Comparison of ENCODE assay signal across 8 cellular contexts in the genomic region with DNA sequence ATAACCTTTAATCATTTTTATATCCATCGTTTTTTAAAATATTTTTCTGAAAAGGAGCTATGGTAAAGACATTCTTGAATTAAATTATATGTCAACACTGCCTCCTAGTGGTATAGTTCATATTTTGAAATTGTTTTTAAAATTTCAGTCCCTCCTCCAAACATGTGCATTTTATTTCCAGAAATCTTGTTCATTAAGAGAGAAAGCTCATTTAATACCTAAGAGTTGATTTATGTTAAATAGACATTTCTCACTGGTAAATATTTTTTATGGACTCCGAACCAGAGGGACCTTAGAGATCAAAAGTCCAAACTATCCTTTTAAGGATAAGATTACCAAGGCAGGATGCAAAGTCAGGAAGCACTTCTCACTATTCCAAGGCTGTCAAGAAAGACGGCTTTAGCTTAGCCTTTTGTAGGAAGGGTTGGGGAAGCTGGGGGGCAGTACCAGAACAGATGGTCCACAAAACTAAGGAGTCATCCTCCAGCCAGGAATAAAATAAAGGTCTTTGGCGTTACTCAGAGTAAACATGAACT. TPM values are rescaled to one million over a fixed set of nuclear protein-coding genes. Genes with fewer than 3 reads are reported as not detected.
DNase-seq lines count a peak whose midpoint lies in the region; ATAC-seq, FAIRE-seq and TF ChIP-seq lines count a peak whose summit lies in the region.

No MANE protein-coding gene starts in this region.

- H3K4me1 Mint-ChIP-seq in Caco-2 (ENCODE audit: low read depth, unreplicated experiment) (peaks cover 13% of the 10 kb centered on the region), endothelial cell (ENCODE audit: unreplicated experiment) (no peaks in the 10 kb centered on the region)

- no peaks in the 10 kb centered on the region for H3K36me3 ChIP-seq in Caco-2 (ENCODE audit: control insufficient read depth, insufficient read depth, low read length)
- no peaks in the 10 kb centered on the region for H3K36me3 ChIP-seq in KOPT-K1 (ENCODE audit: insufficient read depth, low read length)
- no peaks in the 10 kb centered on the region for H3K36me3 ChIP-seq in SK-N-SH (replicated peaks in 1 of 2; ENCODE audit: control insufficient read depth in 1 of 2, insufficient read depth in 2 of 2, low read length in 1 of 2)
- H3K36me3 ChIP-seq in mucosa of rectum (ENCODE audit: control insufficient read depth in 2 of 2, insufficient read depth in 2 of 2, low read length in 2 of 2) = no peaks in the 10 kb centered on the region

- H3K9me3 Mint-ChIP-seq in Caco-2 (ENCODE audit: unreplicated experiment) = no peaks in the 10 kb centered on the region
- H3K9me3 Mint-ChIP-seq in endothelial cell (ENCODE audit: unreplicated experiment) = no peaks in the 10 kb centered on the region

- H3K36me3 Mint-ChIP-seq in Caco-2 (ENCODE audit: insufficient read depth, unreplicated experiment) (no peaks in the 10 kb centered on the region), endothelial cell (ENCODE audit: low read depth, unreplicated experiment) (no peaks in the 10 kb centered on the region)

- H4K20me1 ChIP-seq in SK-N-SH (ENCODE audit: insufficient read depth) = no peaks in the 10 kb centered on the region

- H3K9me2 ChIP-seq in SK-N-SH = no peaks in the 10 kb centered on the region

- TF ChIP-seq CTCF in Caco-2 (IDR thresholded peaks at IDR 0.05; ENCODE audit: insufficient read depth in 1 of 2, low read depth in 1 of 2, low read length in 1 of 2, severe bottlenecking in 1 of 2, unreplicated experiment in 1 of 2) (peak in 1 of 2 experiments; percentile 23), SK-N-SH (IDR thresholded peaks at IDR 0.05) (peak; percentile 57), endothelial cell (IDR thresholded peaks at IDR 0.05; ENCODE audit: unreplicated experiment) (peak; percentile 70)

- H3K27me3 ChIP-seq in Caco-2 (replicated peaks; ENCODE audit: control insufficient read depth, insufficient read depth, low read length) (no peaks in the 10 kb centered on the region), SK-N-SH (ENCODE audit: insufficient read depth) (no peaks in the 10 kb centered on the region), mucosa of rectum (ENCODE audit: control insufficient read depth in 2 of 2, insufficient read depth in 2 of 2, low read length in 2 of 2) (no peaks in the 10 kb centered on the region)

- peak overlapping the region; percentile 79 for H3K4me3 Mint-ChIP-seq in Caco-2 (ENCODE audit: unreplicated experiment)
- peak overlapping the region; percentile 62 for H3K4me3 Mint-ChIP-seq in endothelial cell (ENCODE audit: unreplicated experiment)

- peak overlapping the region; percentile 84 for H3K4me2 ChIP-seq in SK-N-SH

- no peak for TF ChIP-seq POLR2A in H54 (IDR thresholded peaks at IDR 0.05; ENCODE audit: low read depth, low read length)

- peak; percentile 69 for TF ChIP-seq RAD21 in SK-N-SH (IDR thresholded peaks at IDR 0.05; ENCODE audit: low read length)

- 0% methylated on average over 4 of the region's 4 CpGs for WGBS in SK-N-SH (ENCODE audit: low lambda C conversion rate)

- H3K27ac Mint-ChIP-seq in Caco-2 (ENCODE audit: unreplicated experiment) = peak overlapping the region; percentile 79
- peak overlapping the region; percentile 97 for H3K27ac Mint-ChIP-seq in endothelial cell (ENCODE audit: unreplicated experiment)

- H3F3A ChIP-seq in SK-N-SH (replicated peaks; ENCODE audit: insufficient read depth) = peaks cover 8% of the 10 kb centered on the region

- DNase-seq in Caco-2 (no peak), SK-N-SH (peak; percentile 30), endothelial cell (ENCODE audit: low spot score) (no peak), HTR-8/SVneo (ENCODE audit: insufficient read length, low spot score) (no peak), H54 (ENCODE audit: insufficient read length, low spot score) (no peak)

- no TSS peak for BruUV-seq in Caco-2 (replicated peaks; lab: Mats Ljungman, UMichigan)

- no peak for FAIRE-seq in HTR-8/SVneo (lab: Jason Lieb, UNC)
- no peak for FAIRE-seq in H54 (lab: Jason Lieb, UNC)

- POLR2A ChIA-PET in Caco-2 (lab: Charles Lee) (interaction anchor here (0.7 kb wide), 1 partner anchor 57 kb away, joined by 8 read pairs; no protein-coding TSS in a partner anchor), SK-N-SH (lab: Yijun Ruan, JAX) (interaction anchor here (0.9 to 1.6 kb wide), 3 partner anchors 108 to 148 kb away, joined by 3 to 9 read pairs (median 4); partner anchors contain the start of gene ARSB)

- ATAC-seq in GM21786 (IDR thresholded peaks at IDR 0.05; ENCODE audit: unreplicated experiment) = no peak

- 0 out of 4 replicates have a peak, but pooled peaks of 1 of the 2 experiments have one; percentile 7 for TF ChIP-seq EP300 in SK-N-SH (IDR thresholded peaks at IDR 0.05; ENCODE audit: borderline replicate concordance in 1 of 2, low read depth in 1 of 2, low read length in 1 of 2)

- H3K79me2 ChIP-seq in SK-N-SH (ENCODE audit: insufficient read depth) = no peaks in the 10 kb centered on the region

- intact Hi-C loops in Caco-2 (cut with micrococcal nuclease; ENCODE audit: unreplicated experiment) = loop anchor here (1.0 to 5.0 kb wide), 7 partner anchors 40 to 331 kb away; no protein-coding TSS in a partner anchor

- H3K4me3 ChIP-seq in Caco-2 (ENCODE audit: low read depth, low read length) (no peak overlapping the region), SK-N-SH (ENCODE audit: low read depth in 2 of 2, low read length in 1 of 2) (peak overlapping the region; percentile 43 to 59), mucosa of rectum (ENCODE audit: low read length in 2 of 2) (peak overlapping the region; percentile 49 to 56)

- H3K9me3 ChIP-seq in Caco-2 = no peaks in the 10 kb centered on the region
- H3K9me3 ChIP-seq in KOPT-K1 (ENCODE audit: insufficient read depth, low read length, poor library complexity, severe bottlenecking) = no peaks in the 10 kb centered on the region
- no peaks in the 10 kb centered on the region for H3K9me3 ChIP-seq in SK-N-SH
- no peaks in the 10 kb centered on the region for H3K9me3 ChIP-seq in mucosa of rectum (ENCODE audit: control insufficient read depth in 2 of 2, low read length in 2 of 2)

- H3K4me1 ChIP-seq in Caco-2 = 0 out of 2 replicates have a peak, but pooled peaks cover 5% of the 10 kb centered on the region
- H3K4me1 ChIP-seq in SK-N-SH (ENCODE audit: control insufficient read depth in 1 of 2, insufficient read depth in 2 of 2, low read depth in 1 of 2, low read length in 1 of 2) = peaks cover 0 to 12% of the 10 kb centered on the region in 2 experiments; a peak in 2 of 4 replicates
- peaks cover 10% of the 10 kb centered on the region in 2 donors for H3K4me1 ChIP-seq in mucosa of rectum (ENCODE audit: control insufficient read depth in 2 of 2, insufficient read depth in 2 of 2, low read length in 2 of 2)

- H3K27ac ChIP-seq in KOPT-K1 (ENCODE audit: low read depth, low read length, poor library complexity, severe bottlenecking) (peak overlapping the region; percentile 37), SK-N-SH (ENCODE audit: low read depth in 2 of 2, low read length in 1 of 2) (peak overlapping the region; percentile 74 to 82), mucosa of rectum (ENCODE audit: low read depth in 2 of 2, low read length in 2 of 2) (peak overlapping the region in 1 of 2 donors; percentile 3)

- H3K27me3 Mint-ChIP-seq in Caco-2 (ENCODE audit: insufficient read depth, unreplicated experiment) (no peaks in the 10 kb centered on the region), endothelial cell (ENCODE audit: unreplicated experiment) (no peaks in the 10 kb centered on the region)

- peak overlapping the region; percentile 48; the same call in 1 of the 2 replicates for H3K9ac ChIP-seq in SK-N-SH
- peak overlapping the region; percentile 53 for H3K9ac ChIP-seq in mucosa of rectum (ENCODE audit: low read depth in 1 of 2, low read length in 2 of 2)

- CTCF ChIA-PET in Caco-2 (lab: Charles Lee) (interaction anchor here (0.6 to 3.9 kb wide), 22 partner anchors 9 to 1929 kb away, joined by 3 to 245 read pairs (median 4); partner anchors contain the start of gene HOMER1), SK-N-SH (lab: Yijun Ruan, JAX) (interaction anchor here (0.6 to 8.8 kb wide), 84 partner anchors 9 to 951 kb away, joined by 3 to 585 read pairs (median 5); partner anchors contain the start of genes ARSB, BHMT2, HOMER1 and JMY)

- peak overlapping the region; percentile 78 for H2AFZ ChIP-seq in SK-N-SH (ENCODE audit: low read depth)

TF ChIP-seq in SK-N-SH, 30 proteins besides CTCF, POLR2A, EP300 and RAD21:
- TF ChIP-seq RFX5 (IDR thresholded peaks at IDR 0.05; ENCODE audit: low read length) (no peak), SMC3 (IDR thresholded peaks at IDR 0.05; ENCODE audit: low read depth, low read length) (0 out of 2 replicates have a peak, but pooled peaks have one; percentile 20)

RNA-seq across cellular contexts. Expression of gene BHMT, which starts 21.6 kb away (rescaled TPM):
- total RNA-seq in Caco-2 (2022) (not detected in 2 replicates), endothelial cell (ENCODE audit: unreplicated experiment) (not detected)
- polyA plus RNA-seq in SK-N-SH (2012; rRNA removed) = not detected in 2 replicates
- polyA plus RNA-seq in SK-N-SH (2012; cell fraction: cytosol; rRNA removed) = not detected in 2 replicates
- polyA plus RNA-seq in SK-N-SH (2012; cell fraction: nucleus; rRNA removed) = not detected in 2 replicates
